Comparison of ENCODE assay signal across 32 cellular contexts in genomic region chr3:116002240-116002639, GRCh38.
"Had no signal": no experiment of that assay in that cellular context is flagged by ENCODE, and none has a peak within 500 bp of the region (broad histone marks: within the 10 kb centered on the region; RNA-seq: fewer than 3 reads in every experiment).

No MANE protein-coding gene starts in this region.

- H3K9me3 Mint-ChIP-seq: stimulated activated naive CD8-positive, alpha-beta T cell treated with anti-CD3 and anti-CD28 coated beads, Interleukin-15, amount 100 ng/mL, for 72 hours; T-helper 1 cell treated with Interleukin-12 subunit alpha and Interleukin-12 subunit beta and Interleukin-4 antibody, amounts not matched to agents 30 μg/mL and 1 μg/mL, for 36 hours had no signal

- H3K36me3 Mint-ChIP-seq: activated naive CD8-positive, alpha-beta T cell; brain; naive thymus-derived CD8-positive, alpha-beta T cell; stimulated activated memory B cell treated with anti-CD40 and anti-IgM and Interleukin-4, amounts not matched to agents 10 μg/mL and 1 μg/mL and 100 μg/mL, for 72 hours had no signal

- H3K4me3 ChIP-seq: gastrocnemius medialis, hepatocyte, right atrium auricular region, smooth muscle cell, uterus had no signal

- H2AFZ ChIP-seq: hepatocyte had no signal

- H3K4me2 ChIP-seq: hepatocyte, smooth muscle cell had no signal

- H3K36me3 ChIP-seq: gastrocnemius medialis, right atrium auricular region, uterus had no signal

- DNase-seq: activated CD4-positive, alpha-beta T cell treated with anti-CD3 and anti-CD28 coated beads for 4 hours; activated CD4-positive, alpha-beta T cell treated with anti-CD3 and anti-CD28 coated beads, Interleukin-2, amount 50 U/mL, for 48 hours; activated CD8-positive, alpha-beta memory T cell treated with anti-CD3 and anti-CD28 coated beads for 24 hours; activated effector memory CD4-positive, alpha-beta T cell treated with Interleukin-2 at 50 U/mL for 16 hours; activated naive CD4-positive, alpha-beta T cell treated with Interleukin-2 at 50 U/mL for 16 hours; caudate nucleus; effector CD8-positive, alpha-beta T cell; gastrocnemius medialis; glutamatergic neuron; islet precursor cell; left cardiac atrium; left ventricle myocardium superior; midbrain; naive thymus-derived CD8-positive, alpha-beta T cell; nucleus accumbens; stimulated activated CD4-positive, alpha-beta T cell treated with anti-CD3 and anti-CD28 coated beads, Interleukin-1b, Interleukin-23, amount 100 ng/mL, for 48 hours; stimulated activated CD4-positive, alpha-beta T cell treated with anti-CD3 and anti-CD28 coated beads, Interleukin-4, amount 100 ng/mL, for 4 hours; stimulated activated CD8-positive, alpha-beta memory T cell treated with anti-CD3 and anti-CD28 coated beads, Interleukin-4, amount 100 ng/mL, for 48 hours; stimulated activated naive CD8-positive, alpha-beta T cell treated with anti-CD3 and anti-CD28 coated beads, Interleukin-15, amount 100 ng/mL, for 72 hours; substantia nigra; T-helper 9 cell; uterus had no signal

- H3K27ac Mint-ChIP-seq: activated naive CD8-positive, alpha-beta T cell; naive thymus-derived CD8-positive, alpha-beta T cell; stimulated activated memory B cell treated with anti-CD40 and anti-IgM and Interleukin-4, amounts not matched to agents 10 μg/mL and 1 μg/mL and 100 μg/mL, for 72 hours; stimulated activated naive CD8-positive, alpha-beta T cell treated with anti-CD3 and anti-CD28 coated beads, Interleukin-15, amount 100 ng/mL, for 72 hours; T-helper 1 cell treated with Interleukin-12 subunit alpha and Interleukin-12 subunit beta and Interleukin-4 antibody, amounts not matched to agents 30 μg/mL and 1 μg/mL, for 36 hours; type B pancreatic cell had no signal

- H3K4me3 Mint-ChIP-seq: activated naive CD8-positive, alpha-beta T cell; brain; naive thymus-derived CD8-positive, alpha-beta T cell; neural crest cell; stimulated activated memory B cell treated with anti-CD40 and anti-IgM and Interleukin-4, amounts not matched to agents 10 μg/mL and 1 μg/mL and 100 μg/mL, for 72 hours; stimulated activated naive CD8-positive, alpha-beta T cell treated with anti-CD3 and anti-CD28 coated beads, Interleukin-15, amount 100 ng/mL, for 72 hours; T-helper 1 cell treated with Interleukin-12 subunit alpha and Interleukin-12 subunit beta and Interleukin-4 antibody, amounts not matched to agents 30 μg/mL and 1 μg/mL, for 36 hours; type B pancreatic cell had no signal

- H3K27me3 ChIP-seq: gastrocnemius medialis, hepatocyte, right atrium auricular region, uterus had no signal

- H3K79me2 ChIP-seq: hepatocyte had no signal

- H3K4me1 ChIP-seq: gastrocnemius medialis, uterus had no signal

- H3K27me3 Mint-ChIP-seq: activated naive CD8-positive, alpha-beta T cell; brain; stimulated activated memory B cell treated with anti-CD40 and anti-IgM and Interleukin-4, amounts not matched to agents 10 μg/mL and 1 μg/mL and 100 μg/mL, for 72 hours; stimulated activated naive CD8-positive, alpha-beta T cell treated with anti-CD3 and anti-CD28 coated beads, Interleukin-15, amount 100 ng/mL, for 72 hours had no signal

- H3K4me1 Mint-ChIP-seq: naive thymus-derived CD8-positive, alpha-beta T cell; stimulated activated memory B cell treated with anti-CD40 and anti-IgM and Interleukin-4, amounts not matched to agents 10 μg/mL and 1 μg/mL and 100 μg/mL, for 72 hours; stimulated activated naive CD8-positive, alpha-beta T cell treated with anti-CD3 and anti-CD28 coated beads, Interleukin-15, amount 100 ng/mL, for 72 hours had no signal

- H3K27ac ChIP-seq: gastrocnemius medialis, hepatocyte, right atrium auricular region, uterus, VCaP had no signal

- H3K9me3 ChIP-seq: gastrocnemius medialis, right atrium auricular region, uterus had no signal
